In the genomic region with DNA sequence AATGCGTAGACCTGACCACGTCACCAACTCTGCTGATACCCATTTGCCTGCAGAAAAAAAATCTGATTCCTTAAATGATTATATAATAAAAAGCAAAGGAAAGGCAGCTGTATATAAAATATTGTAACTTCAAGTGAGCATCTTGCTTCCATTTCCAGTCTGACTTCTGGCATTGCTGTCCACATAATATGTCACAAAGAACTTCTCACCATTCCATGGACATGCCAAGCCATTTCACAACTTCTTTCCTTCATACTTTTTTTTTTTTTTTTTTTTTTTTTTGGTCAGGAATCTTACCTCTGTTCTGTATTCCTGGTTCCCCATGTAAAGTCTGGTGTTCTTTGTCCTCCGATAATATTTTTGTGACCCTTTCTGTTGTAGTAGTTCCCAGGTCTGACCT, we compare ENCODE assay signal across 32 cellular contexts.
"Had no signal": no experiment of that assay in that cellular context is flagged by ENCODE, and none has a peak within 500 bp of the region (broad histone marks: within the 10 kb centered on the region; RNA-seq: fewer than 3 reads in every experiment).

No MANE protein-coding gene starts in this region.

- ATAC-seq: activated CD4-positive, alpha-beta T cell treated with anti-CD3 and anti-CD28 coated beads for 36 hours; activated CD8-positive, alpha-beta memory T cell treated with anti-CD3 and anti-CD28 coated beads, Interleukin-2, amount 10 ng/mL, durations not matched to agents 7 days and 5 days; activated CD8-positive, alpha-beta T cell treated with anti-CD3 and anti-CD28 coated beads, Interleukin-2, amount 10 ng/mL, durations not matched to agents 7 days and 5 days; activated naive CD8-positive, alpha-beta T cell treated with anti-CD3 and anti-CD28 coated beads, Interleukin-2, amount 50 U/mL, for 24 hours; body of pancreas; effector memory CD8-positive, alpha-beta T cell; foreskin keratinocyte; gastrocnemius medialis; heart left ventricle had no signal

- H3K27ac ChIP-seq: adrenal gland, body of pancreas, esophagus muscularis mucosa, foreskin keratinocyte, gastrocnemius medialis, heart left ventricle had no signal

- H3K9me3 Mint-ChIP-seq: activated CD4-positive, alpha-beta memory T cell treated with anti-CD3 and anti-CD28 coated beads for 36 hours; activated CD4-positive, alpha-beta T cell treated with anti-CD3 and anti-CD28 coated beads, Interleukin-2, amount 10 ng/mL, durations not matched to agents 24 days and 14 days; activated naive CD4-positive, alpha-beta T cell treated with anti-CD3 and anti-CD28 coated beads for 36 hours; activated naive CD4-positive, alpha-beta T cell treated with anti-CD3 and anti-CD28 coated beads, Interleukin-2, amount 50 U/mL, for 24 hours; activated naive CD8-positive, alpha-beta T cell treated with anti-CD3 and anti-CD28 coated beads for 36 hours; activated naive CD8-positive, alpha-beta T cell treated with anti-CD3 and anti-CD28 coated beads, Interleukin-2, amount 50 U/mL, for 24 hours; activated T-helper 1 cell treated with anti-CD3 and anti-CD28 coated beads, Interleukin-12 subunit alpha, Interleukin-12 subunit beta, Interleukin-2, Interleukin-4 antibody, amounts not matched to agents 30 ng/mL and 10 ng/mL and 1 ng/mL, durations not matched to agents 14 hours and 24 hours and 36 hours; activated T-helper 2 cell treated with anti-CD3 and anti-CD28 coated beads, Interferon-gamma antibody, Interleukin-2, Interleukin-4, amounts not matched to agents 10 μg/mL and 5 μg/mL and 100 μg/mL, durations not matched to agents 14 hours and 24 hours and 36 hours; effector memory CD8-positive, alpha-beta T cell had no signal

- H3K36me3 ChIP-seq: adrenal gland, esophagus muscularis mucosa, gastrocnemius medialis, heart left ventricle had no signal

- H3K27ac Mint-ChIP-seq: activated CD4-positive, alpha-beta memory T cell treated with anti-CD3 and anti-CD28 coated beads for 36 hours; activated CD4-positive, alpha-beta T cell treated with anti-CD3 and anti-CD28 coated beads for 36 hours; activated CD4-positive, alpha-beta T cell treated with anti-CD3 and anti-CD28 coated beads, Interleukin-2, amount 10 ng/mL, durations not matched to agents 24 days and 14 days; activated CD8-positive, alpha-beta memory T cell treated with anti-CD3 and anti-CD28 coated beads, Interleukin-2, amount 10 ng/mL, durations not matched to agents 7 days and 5 days; activated CD8-positive, alpha-beta T cell treated with anti-CD3 and anti-CD28 coated beads, Interleukin-2, amount 10 ng/mL, durations not matched to agents 7 days and 5 days; activated naive CD4-positive, alpha-beta T cell treated with anti-CD3 and anti-CD28 coated beads for 36 hours; activated naive CD4-positive, alpha-beta T cell treated with anti-CD3 and anti-CD28 coated beads, Interleukin-2, amount 50 U/mL, for 24 hours; activated naive CD8-positive, alpha-beta T cell treated with anti-CD3 and anti-CD28 coated beads for 36 hours; activated naive CD8-positive, alpha-beta T cell treated with anti-CD3 and anti-CD28 coated beads, Interleukin-2, amount 50 U/mL, for 24 hours; activated T-helper 1 cell treated with anti-CD3 and anti-CD28 coated beads, Interleukin-12 subunit alpha, Interleukin-12 subunit beta, Interleukin-2, Interleukin-4 antibody, amounts not matched to agents 30 ng/mL and 10 ng/mL and 1 ng/mL, durations not matched to agents 14 hours and 24 hours and 36 hours; activated T-helper 2 cell treated with anti-CD3 and anti-CD28 coated beads, Interferon-gamma antibody, Interleukin-2, Interleukin-4, amounts not matched to agents 10 μg/mL and 5 μg/mL and 100 μg/mL, durations not matched to agents 14 hours and 24 hours and 36 hours had no signal

- H3K9me3 ChIP-seq: adrenal gland, body of pancreas, esophagus muscularis mucosa, gastrocnemius medialis, heart left ventricle had no signal

- H3K4me3 ChIP-seq: adrenal gland, body of pancreas, esophagus muscularis mucosa, gastrocnemius medialis, heart left ventricle had no signal

- DNase-seq: activated CD4-positive, alpha-beta memory T cell treated with anti-CD3 and anti-CD28 coated beads for 36 hours; activated CD4-positive, alpha-beta T cell treated with anti-CD3 and anti-CD28 coated beads for 36 hours; activated CD4-positive, alpha-beta T cell treated with anti-CD3 and anti-CD28 coated beads, Interleukin-2, amount 10 ng/mL, durations not matched to agents 24 days and 14 days; activated CD4-positive, CD25-positive, alpha-beta regulatory T cell; activated CD4-positive, CD25-positive, alpha-beta regulatory T cell treated with anti-CD3 and anti-CD28 coated beads, Interleukin-2, amount 50 U/mL, for 72 hours; activated CD8-positive, alpha-beta memory T cell treated with anti-CD3 and anti-CD28 coated beads, Interleukin-2, amount 10 ng/mL, durations not matched to agents 7 days and 5 days; activated CD8-positive, alpha-beta memory T cell treated with anti-CD3 and anti-CD28 coated beads, Interleukin-2, amount 50 U/mL, for 4 hours; activated CD8-positive, alpha-beta T cell treated with anti-CD3 and anti-CD28 coated beads, Interleukin-2, amount 10 ng/mL, durations not matched to agents 7 days and 5 days; activated effector memory CD4-positive, alpha-beta T cell treated with anti-CD3 and anti-CD28 coated beads, Interleukin-2, amount 50 U/mL, for 16 hours; activated naive CD4-positive, alpha-beta T cell treated with anti-CD3 and anti-CD28 coated beads for 36 hours; activated naive CD8-positive, alpha-beta T cell treated with anti-CD3 and anti-CD28 coated beads for 36 hours; activated naive CD8-positive, alpha-beta T cell treated with anti-CD3 and anti-CD28 coated beads, Interleukin-2, amount 50 U/mL, for 24 hours; activated T-cell treated with anti-CD3 and anti-CD28 coated beads, Interleukin-2, amount 50 U/mL, for 1 hour; activated T-cell treated with anti-CD3 and anti-CD28 coated beads, Interleukin-2, amount 50 U/mL, for 48 hours; adrenal gland; amygdala; aorta; body of pancreas; caudate nucleus; cortex of kidney; dermis blood vessel endothelial cell; effector CD4-positive, alpha-beta T cell; effector memory CD8-positive, alpha-beta T cell; erythroblast; foreskin keratinocyte; gastrocnemius medialis; glutamatergic neuron; heart left ventricle had no signal

- H3K27me3 Mint-ChIP-seq: activated CD4-positive, alpha-beta memory T cell treated with anti-CD3 and anti-CD28 coated beads for 36 hours; activated CD4-positive, alpha-beta T cell treated with anti-CD3 and anti-CD28 coated beads for 36 hours; activated CD4-positive, alpha-beta T cell treated with anti-CD3 and anti-CD28 coated beads, Interleukin-2, amount 10 ng/mL, durations not matched to agents 24 days and 14 days; activated CD8-positive, alpha-beta memory T cell treated with anti-CD3 and anti-CD28 coated beads, Interleukin-2, amount 10 ng/mL, durations not matched to agents 7 days and 5 days; activated naive CD4-positive, alpha-beta T cell treated with anti-CD3 and anti-CD28 coated beads, Interleukin-2, amount 50 U/mL, for 24 hours; activated naive CD8-positive, alpha-beta T cell treated with anti-CD3 and anti-CD28 coated beads for 36 hours; activated naive CD8-positive, alpha-beta T cell treated with anti-CD3 and anti-CD28 coated beads, Interleukin-2, amount 50 U/mL, for 24 hours; effector memory CD8-positive, alpha-beta T cell had no signal

- H3K4me3 Mint-ChIP-seq: activated CD4-positive, alpha-beta memory T cell treated with anti-CD3 and anti-CD28 coated beads for 36 hours; activated CD4-positive, alpha-beta T cell treated with anti-CD3 and anti-CD28 coated beads for 36 hours; activated CD4-positive, alpha-beta T cell treated with anti-CD3 and anti-CD28 coated beads, Interleukin-2, amount 10 ng/mL, durations not matched to agents 24 days and 14 days; activated CD8-positive, alpha-beta memory T cell treated with anti-CD3 and anti-CD28 coated beads, Interleukin-2, amount 10 ng/mL, durations not matched to agents 7 days and 5 days; activated CD8-positive, alpha-beta T cell treated with anti-CD3 and anti-CD28 coated beads, Interleukin-2, amount 10 ng/mL, durations not matched to agents 7 days and 5 days; activated naive CD4-positive, alpha-beta T cell treated with anti-CD3 and anti-CD28 coated beads for 36 hours; activated naive CD4-positive, alpha-beta T cell treated with anti-CD3 and anti-CD28 coated beads, Interleukin-2, amount 50 U/mL, for 24 hours; activated naive CD8-positive, alpha-beta T cell treated with anti-CD3 and anti-CD28 coated beads for 36 hours; activated naive CD8-positive, alpha-beta T cell treated with anti-CD3 and anti-CD28 coated beads, Interleukin-2, amount 50 U/mL, for 24 hours; activated T-helper 1 cell treated with anti-CD3 and anti-CD28 coated beads, Interleukin-12 subunit alpha, Interleukin-12 subunit beta, Interleukin-2, Interleukin-4 antibody, amounts not matched to agents 30 ng/mL and 10 ng/mL and 1 ng/mL, durations not matched to agents 14 hours and 24 hours and 36 hours; effector memory CD8-positive, alpha-beta T cell had no signal
